In the genomic region with DNA sequence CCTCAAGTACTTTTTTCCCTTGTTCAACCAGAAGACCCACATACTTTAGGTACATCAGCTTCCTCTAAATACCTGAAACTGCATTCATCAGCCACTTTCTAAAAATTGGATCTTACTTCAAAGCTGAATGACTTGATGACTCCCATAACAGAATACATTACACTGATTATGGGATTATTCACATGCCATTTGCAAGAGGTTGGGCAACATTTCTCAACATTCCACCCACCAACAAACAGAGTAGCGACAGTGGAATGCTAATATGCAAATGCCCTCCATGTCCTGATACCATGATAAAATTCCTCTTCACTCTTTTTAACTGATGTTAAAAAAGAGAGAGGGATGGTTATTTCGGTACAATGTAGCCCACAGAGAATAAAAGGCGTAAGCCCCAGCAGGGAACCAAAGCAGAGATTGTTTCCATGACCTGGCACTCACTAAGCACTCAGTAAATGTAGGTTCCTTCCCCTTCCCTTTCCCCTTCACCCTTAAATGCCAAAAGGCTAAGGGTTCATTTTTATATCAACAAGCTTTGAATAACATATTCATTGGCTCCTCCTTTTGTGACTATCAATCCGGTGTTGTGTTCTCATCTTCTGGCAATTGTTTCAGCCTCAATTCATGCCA, we compare ENCODE assay signal across 22 cellular contexts.
DNase-seq lines count a peak whose midpoint lies in the region; ATAC-seq and TF ChIP-seq lines count a peak whose summit lies in the region.
"Had no signal": no experiment of that assay in that cellular context is flagged by ENCODE, and none has a peak within 500 bp of the region (broad histone marks: within the 10 kb centered on the region; RNA-seq: fewer than 3 reads in every experiment).

No MANE protein-coding gene starts in this region.

- intact Hi-C loops in esophagus squamous epithelium (cut with DNase I): no loop called here

- H3K9me3 ChIP-seq in lung (ENCODE audit: control insufficient read depth in 2 of 2, insufficient read depth in 1 of 2, low read length in 1 of 2) (no peaks in the 10 kb centered on the region), esophagus squamous epithelium (no peaks in the 10 kb centered on the region)
- H3K9me3 ChIP-seq: A549, right atrium auricular region, transverse colon had no signal

- H3K27me3 ChIP-seq in lung (ENCODE audit: control insufficient read depth, insufficient read depth) (no peaks in the 10 kb centered on the region), esophagus squamous epithelium (no peaks in the 10 kb centered on the region)
- H3K27me3 ChIP-seq: dorsolateral prefrontal cortex, right atrium auricular region, transverse colon had no signal

- no peak overlapping the region for H3K4me3 ChIP-seq in epithelial cell of proximal tubule (ENCODE audit: low read depth, low read length)
- H3K4me3 ChIP-seq in lung: no peak overlapping the region
- no peak overlapping the region for H3K4me3 ChIP-seq in esophagus squamous epithelium
- H3K4me3 ChIP-seq: A549, dorsolateral prefrontal cortex, right atrium auricular region, transverse colon had no signal

- no peak for TF ChIP-seq CTCF in epithelial cell of proximal tubule (conservative IDR thresholded peaks at IDR 0.05; ENCODE audit: low read depth, low read length)
- TF ChIP-seq CTCF in lung (IDR thresholded peaks at IDR 0.05; ENCODE audit: control extremely low read depth, extremely low read depth): no peak
- no peak for TF ChIP-seq CTCF in esophagus squamous epithelium (IDR thresholded peaks at IDR 0.05)

- H3K4me1 ChIP-seq in lung (ENCODE audit: control insufficient read depth in 2 of 2, insufficient read depth in 2 of 2, low read length in 2 of 2) (peaks cover 0 to 2% of the 10 kb centered on the region in 2 donors), esophagus squamous epithelium (no peaks in the 10 kb centered on the region)
- H3K4me1 ChIP-seq: A549, right atrium auricular region, transverse colon had no signal

- H3K27ac ChIP-seq in lung (ENCODE audit: low read depth in 1 of 2, low read length in 1 of 2) (no peak overlapping the region), esophagus squamous epithelium (no peak overlapping the region)
- H3K27ac ChIP-seq: A549, right atrium auricular region, transverse colon, VCaP had no signal

- no peak for TF ChIP-seq POLR2A in esophagus squamous epithelium (IDR thresholded peaks at IDR 0.05)

- ATAC-seq in lung (ENCODE audit: insufficient read depth, low FRiP score) (peak; percentile 40), HG03378 (IDR thresholded peaks at IDR 0.05; ENCODE audit: unreplicated experiment) (no peak)
- ATAC-seq: A549; activated naive CD4-positive, alpha-beta T cell treated with anti-CD3 and anti-CD28 coated beads, Interleukin-2, amount 50 U/mL, for 72 hours; activated T-cell treated with anti-CD3 and anti-CD28 coated beads, Interleukin-2, amount 50 U/mL, for 4 hours; stimulated activated naive CD8-positive, alpha-beta T cell treated with anti-CD3 and anti-CD28 coated beads, Interleukin-15, Interleukin-2, amounts not matched to agents 100 U/mL and 50 U/mL, for 24 hours had no signal

- WGBS in lung, 2 donors: 65 to 76% methylated on average over 4 of the region's 4 CpGs
- 49 to 61% methylated on average over 4 of the region's 4 CpGs for WGBS in esophagus squamous epithelium, 2 donors

- DNase-seq in AG20443 (ENCODE audit: low spot score): peak; percentile 46
- peak; percentile 76 for DNase-seq in NCI-H226
- peak; percentile 42 for DNase-seq in epithelial cell of proximal tubule (ENCODE audit: low read depth)
- DNase-seq in lung (ENCODE audit: low spot score): no peak
- no peak for DNase-seq in NCI-H1436 (lab: John Stamatoyannopoulos, UW)
- no peak for DNase-seq in esophagus squamous epithelium (lab: John Stamatoyannopoulos, UW)
- DNase-seq in midbrain (lab: John Stamatoyannopoulos, UW): no peak
- DNase-seq: activated CD4-positive, alpha-beta memory T cell treated with anti-CD3 and anti-CD28 coated beads, Interleukin-2, amount 10 ng/mL, durations not matched to agents 7 days and 5 days; activated T-cell treated with anti-CD3 and anti-CD28 coated beads, Interleukin-2, amount 50 U/mL, for 4 hours; CD4-positive, CD25-positive, alpha-beta regulatory T cell; DMS53; dorsolateral prefrontal cortex; MM.1S; NCI-H1694 treated with DMSO at 0.1 percent for 48 hours; NCI-H524; stimulated activated naive CD8-positive, alpha-beta T cell treated with anti-CD3 and anti-CD28 coated beads, Interleukin-15, Interleukin-2, amounts not matched to agents 100 U/mL and 50 U/mL, for 24 hours; transverse colon had no signal

- H3K36me3 ChIP-seq in lung (ENCODE audit: control insufficient read depth in 2 of 2, insufficient read depth in 2 of 2, low read length in 2 of 2): no peaks in the 10 kb centered on the region
- no peaks in the 10 kb centered on the region for H3K36me3 ChIP-seq in esophagus squamous epithelium
- H3K36me3 ChIP-seq: right atrium auricular region, transverse colon had no signal

Comparison
In these comparisons a context has a peak if more than half of its experiments do, and no peak if none do; other contexts are left out.
1. DNase-seq: peak in AG20443 (single experiment), NCI-H226 (single experiment) and epithelial cell of proximal tubule (single experiment); none in lung (single experiment), NCI-H1436 (single experiment), esophagus squamous epithelium (single experiment) and midbrain (single experiment).